Comparison of ENCODE assay signal across 28 cellular contexts in the genomic region with DNA sequence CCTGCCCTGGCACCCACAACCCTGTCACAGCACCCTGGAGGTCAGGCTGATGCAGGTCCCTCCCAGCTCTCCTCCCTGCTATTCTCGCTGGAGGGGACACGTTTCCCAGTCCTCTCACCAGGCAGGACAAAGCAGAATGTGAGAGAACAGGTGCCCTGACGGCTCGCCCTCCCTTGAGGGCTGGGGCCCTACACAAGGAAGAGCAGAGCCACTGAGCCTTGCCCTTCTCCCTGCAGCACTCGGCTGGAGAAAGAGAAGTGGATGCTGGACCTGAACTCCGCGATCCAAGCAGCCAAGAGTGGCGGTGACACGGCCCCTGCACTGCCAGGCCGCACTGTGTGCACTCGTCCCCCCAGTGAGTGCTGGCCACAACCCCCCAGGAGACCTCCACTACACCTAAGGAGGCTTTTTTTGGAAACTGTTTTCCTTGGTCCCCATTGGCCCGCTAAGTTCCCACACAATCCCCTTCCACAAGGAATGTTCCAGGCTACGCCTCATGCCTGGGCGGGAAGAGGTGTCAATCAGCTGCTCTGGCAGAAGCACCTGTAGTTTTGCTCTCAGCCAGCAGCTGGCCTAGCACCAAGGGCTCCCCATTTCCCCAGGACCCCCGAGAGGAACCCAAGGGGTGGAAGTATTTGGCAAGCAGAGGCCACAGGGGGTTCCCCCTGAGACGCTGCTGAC. TPM values are rescaled to one million over a fixed set of nuclear protein-coding genes. Genes with fewer than 3 reads are reported as not detected.
A peak's percentile ranks its signal among the peaks of the same experiment; 100 is the strongest.
DNase-seq lines count a peak whose midpoint lies in the region; ATAC-seq, FAIRE-seq and TF ChIP-seq lines count a peak whose summit lies in the region.
"Had no signal": no experiment of that assay in that cellular context is flagged by ENCODE, and none has a peak within 500 bp of the region (broad histone marks: within the 10 kb centered on the region; RNA-seq: fewer than 3 reads in every experiment).

No MANE protein-coding gene starts in this region.

- H3K36me3 ChIP-seq in BE2C (peaks cover 28% of the 10 kb centered on the region), H1 (ENCODE audit: control insufficient read depth in 2 of 4, insufficient read depth in 4 of 4, low read length in 3 of 4) (peaks cover 5 to 26% (median 15%) of the 10 kb centered on the region in 4 experiments; a peak in 7 of 8 replicates), neural progenitor cell (no peaks in the 10 kb centered on the region)

- H4K20me1 ChIP-seq in H1 (replicated peaks in 1 of 2; ENCODE audit: control insufficient read depth in 1 of 2, insufficient read depth in 2 of 2, low read length in 2 of 2) (peaks cover 7 to 19% of the 10 kb centered on the region in 2 experiments), neural progenitor cell (ENCODE audit: low read depth) (no peaks in the 10 kb centered on the region)

- peak overlapping the region; percentile 61; the same call in 1 of the 2 replicates for H3K27ac Mint-ChIP-seq in HFFc6
- H3K27ac Mint-ChIP-seq in neural progenitor cell = peak overlapping the region; percentile 42
- H3K27ac Mint-ChIP-seq: activated CD4-positive, alpha-beta T cell treated with anti-CD3 and anti-CD28 coated beads for 36 hours; activated T-cell treated with anti-CD3 and anti-CD28 coated beads, Interleukin-2, amount 50 U/mL, for 24 hours had no signal

- CTCF ChIA-PET in H1 (lab: Charles Lee; ENCODE audit: partially characterized antibody) = interaction anchor here (0.6 to 1.4 kb wide), 8 partner anchors 8 to 155 kb away, joined by 3 to 4 read pairs (median 3); no protein-coding TSS in a partner anchor

- H3K23me2 ChIP-seq in H1 (ENCODE audit: low read depth, low read length) = no peaks in the 10 kb centered on the region

- no peak overlapping the region; the same call in 1 of the 2 replicates for H3K4me3 Mint-ChIP-seq in HFFc6
- H3K4me3 Mint-ChIP-seq in neural progenitor cell = no peak overlapping the region
- H3K4me3 Mint-ChIP-seq: activated CD4-positive, alpha-beta T cell treated with anti-CD3 and anti-CD28 coated beads for 36 hours; activated T-cell treated with anti-CD3 and anti-CD28 coated beads, Interleukin-2, amount 50 U/mL, for 24 hours; CD14-positive monocyte had no signal

- no peaks in the 10 kb centered on the region for H3K79me2 ChIP-seq in H1 (ENCODE audit: control insufficient read depth in 1 of 2, insufficient read depth in 2 of 2, low read length in 2 of 2)
- H3K79me2 ChIP-seq in neural progenitor cell (ENCODE audit: low read depth) = no peaks in the 10 kb centered on the region

- no peak overlapping the region for H3K14ac ChIP-seq in H1 (ENCODE audit: insufficient read length)

- H3K4me1 ChIP-seq in BE2C (peaks cover 16% of the 10 kb centered on the region), H1 (replicated peaks in 1 of 4; ENCODE audit: control insufficient read depth in 3 of 4, insufficient read depth in 4 of 4, low read length in 3 of 4) (no peaks in the 10 kb centered on the region; a peak in 1 of 7 replicates), neural progenitor cell (no peaks in the 10 kb centered on the region)
- H3K4me1 ChIP-seq: right lobe of liver had no signal

- H2AFZ ChIP-seq in H1 (ENCODE audit: low read length) = no peak overlapping the region
- H2AFZ ChIP-seq in neural progenitor cell (replicated peaks) = no peak overlapping the region

- H3K27me3 Mint-ChIP-seq in HFFc6 (ENCODE audit: insufficient read depth) = peaks cover 1% of the 10 kb centered on the region
- peaks cover 4% of the 10 kb centered on the region for H3K27me3 Mint-ChIP-seq in neural progenitor cell (ENCODE audit: insufficient read depth, low read depth)
- H3K27me3 Mint-ChIP-seq: activated CD4-positive, alpha-beta T cell treated with anti-CD3 and anti-CD28 coated beads for 36 hours; activated T-cell treated with anti-CD3 and anti-CD28 coated beads, Interleukin-2, amount 50 U/mL, for 24 hours had no signal

- no peak overlapping the region for H2BK120ac ChIP-seq in H1 (replicated peaks; ENCODE audit: low read depth, low read length)

- no peak for TF ChIP-seq EP300 in H1 (IDR thresholded peaks at IDR 0.05; ENCODE audit: borderline replicate concordance in 1 of 2, low read depth in 2 of 2, low read length in 2 of 2)

- no peak overlapping the region for H3K23ac ChIP-seq in H1 (ENCODE audit: insufficient read length)

- H3K79me1 ChIP-seq in H1 (ENCODE audit: low read depth, low read length) = no peaks in the 10 kb centered on the region

- H3K4me1 Mint-ChIP-seq in HFFc6 (ENCODE audit: low read depth) (peaks cover 10% of the 10 kb centered on the region), neural progenitor cell (no peaks in the 10 kb centered on the region)
- H3K4me1 Mint-ChIP-seq: activated CD4-positive, alpha-beta T cell treated with anti-CD3 and anti-CD28 coated beads for 36 hours; CD14-positive monocyte had no signal

- H2BK15ac ChIP-seq in H1 (ENCODE audit: low read length) = no peak overlapping the region

- H4K8ac ChIP-seq in H1 (ENCODE audit: extremely low read depth, insufficient read depth, low read length) = no peak overlapping the region; the same call in 1 of the 2 replicates

- no peak overlapping the region for H4K5ac ChIP-seq in H1 (ENCODE audit: insufficient read length, low read depth, low read length)

- peak; percentile 39 for DNase-seq in BE2C
- DNase-seq in HFFc6 = no peak
- no peak for DNase-seq in H1 (ENCODE audit: low read depth in 1 of 2, low spot score in 2 of 2)
- no peak for DNase-seq in neural progenitor cell (ENCODE audit: low spot score)
- DNase-seq in COR-L47 (lab: John Stamatoyannopoulos, UW) = no peak
- DNase-seq: activated CD4-positive, alpha-beta T cell treated with anti-CD3 and anti-CD28 coated beads for 36 hours; activated CD8-positive, alpha-beta memory T cell treated with anti-CD3 and anti-CD28 coated beads for 24 hours; activated T-cell treated with anti-CD3 and anti-CD28 coated beads, Interleukin-2, amount 50 U/mL, for 24 hours; amygdala; dorsolateral prefrontal cortex; hippocampal formation; islet precursor cell; Karpas-422; mammary epithelial cell; MV-4-11; NCI-H1694; NCI-H69; right lobe of liver; SHP77 treated with DMSO at 0.1 percent for 48 hours; stimulated activated CD4-positive, alpha-beta T cell treated with anti-CD3 and anti-CD28 coated beads, Interleukin-15, amount 100 ng/mL, for 24 hours; stimulated activated CD8-positive, alpha-beta memory T cell treated with anti-CD3 and anti-CD28 coated beads, Interleukin-4, amount 100 ng/mL, for 48 hours; T-helper 1 cell had no signal

- no peak overlapping the region for H3K4me3 ChIP-seq in BE2C (ENCODE audit: low read depth, low read length)
- no peak overlapping the region for H3K4me3 ChIP-seq in H1 (ENCODE audit: extremely low read depth in 1 of 4, insufficient read depth in 2 of 4, low read depth in 3 of 4, low read length in 4 of 4)
- no peak overlapping the region for H3K4me3 ChIP-seq in neural progenitor cell
- H3K4me3 ChIP-seq: dorsolateral prefrontal cortex, right lobe of liver had no signal

- H3K27me3 ChIP-seq in BE2C (no peaks in the 10 kb centered on the region; the same call in 1 of the 2 replicates), H1 (replicated peaks in 1 of 4; ENCODE audit: control insufficient read depth in 3 of 4, extremely low read depth in 1 of 4, insufficient read depth in 3 of 4, low read length in 3 of 4) (no peaks in the 10 kb centered on the region), neural progenitor cell (no peaks in the 10 kb centered on the region)
- H3K27me3 ChIP-seq: dorsolateral prefrontal cortex, right lobe of liver had no signal

- H3K4ac ChIP-seq in H1 (replicated peaks; ENCODE audit: insufficient read length, low read depth, low read length) = no peak overlapping the region

- no peak for TF ChIP-seq CTCF in BE2C (IDR thresholded peaks at IDR 0.05; ENCODE audit: low read depth, low read length)
- TF ChIP-seq CTCF in HFFc6 (IDR thresholded peaks at IDR 0.05) = no peak
- no peak for TF ChIP-seq CTCF in H1 (IDR thresholded peaks at IDR 0.05; ENCODE audit: control extremely low read depth in 1 of 3, insufficient read depth in 1 of 3, low read depth in 1 of 3, low read length in 3 of 3)
- no peak for TF ChIP-seq CTCF in neural progenitor cell (IDR thresholded peaks at IDR 0.05)

- peaks cover 10% of the 10 kb centered on the region; the same call in 1 of the 2 replicates for H3K36me3 Mint-ChIP-seq in HFFc6 (ENCODE audit: low read depth)
- peaks cover 9% of the 10 kb centered on the region for H3K36me3 Mint-ChIP-seq in neural progenitor cell

- WGBS in H1 (ENCODE audit: extremely low coverage in 1 of 2, insufficient coverage in 1 of 2, insufficient read length in 1 of 2, insufficient replicate concordance in 2 of 2, low coverage in 1 of 2, low lambda C conversion rate in 2 of 2, missing lambda C conversion rate in 1 of 2), 2 experiments = 85% methylated on average over 16 of the region's 16 CpGs; no CpG with 5 or more reads in 1 of the 2 experiments

- no peak overlapping the region for H4K91ac ChIP-seq in H1 (replicated peaks; ENCODE audit: insufficient read length, low read length)

- no peak overlapping the region for H3K27ac ChIP-seq in H1 (ENCODE audit: low read depth, low read length)
- H3K27ac ChIP-seq in neural progenitor cell = no peak overlapping the region
- H3K27ac ChIP-seq: epithelial cell of prostate, right lobe of liver had no signal

- H3K9me3 Mint-ChIP-seq in HFFc6 (no peaks in the 10 kb centered on the region), neural progenitor cell (peaks cover 3% of the 10 kb centered on the region)
- H3K9me3 Mint-ChIP-seq: activated T-cell treated with anti-CD3 and anti-CD28 coated beads, Interleukin-2, amount 50 U/mL, for 24 hours; CD14-positive monocyte had no signal

- TF ChIP-seq POLR2A in H1 (IDR thresholded peaks at IDR 0.05; ENCODE audit: control extremely low read depth in 1 of 2, low read depth in 2 of 2, low read length in 2 of 2) = no peak

- H3K56ac ChIP-seq in H1 (replicated peaks; ENCODE audit: insufficient read length, low read depth, low read length) = no peak overlapping the region

- no peaks in the 10 kb centered on the region for H3F3A ChIP-seq in neural progenitor cell (ENCODE audit: low read depth)

- POLR2A ChIA-PET in H1 (lab: Charles Lee; ENCODE audit: partially characterized antibody) = interaction anchor here (0.9 to 9.1 kb wide), 11 partner anchors 8 to 388 kb away, joined by 3 to 104 read pairs (median 4); a partner anchor contains a TSS

- H2BK20ac ChIP-seq in H1 (ENCODE audit: low read length) = no peak overlapping the region

- no peak for FAIRE-seq in H1 (lab: Jason Lieb, UNC)
- FAIRE-seq: HTR-8/SVneo had no signal

- H2BK5ac ChIP-seq in H1 (ENCODE audit: low read depth, low read length) = no peak overlapping the region

- no peak overlapping the region for H2AK5ac ChIP-seq in H1 (ENCODE audit: low read depth, low read length)

- no peak overlapping the region; the same call in 1 of the 2 replicates for H3K18ac ChIP-seq in H1 (ENCODE audit: extremely low read depth, low read length)

- ATAC-seq in GM18517 (IDR thresholded peaks at IDR 0.05; ENCODE audit: unreplicated experiment) (no peak), GM18502 (IDR thresholded peaks at IDR 0.05; ENCODE audit: poor library complexity, unreplicated experiment) (no peak), HG02642 (IDR thresholded peaks at IDR 0.05; ENCODE audit: poor library complexity, unreplicated experiment) (no peak)

- no peaks in the 10 kb centered on the region for H3K9me3 ChIP-seq in BE2C
- H3K9me3 ChIP-seq in H1 (ENCODE audit: insufficient read depth in 2 of 2, low read depth in 1 of 2, low read length in 1 of 2) = no peaks in the 10 kb centered on the region
- no peaks in the 10 kb centered on the region for H3K9me3 ChIP-seq in neural progenitor cell (ENCODE audit: low read depth)
- H3K9me3 ChIP-seq: right lobe of liver had no signal

- H3K4me2 ChIP-seq in H1 (ENCODE audit: insufficient read depth in 1 of 2, low read depth in 2 of 2, low read length in 2 of 2) = no peak overlapping the region
- no peak overlapping the region for H3K4me2 ChIP-seq in neural progenitor cell

- H3K9ac ChIP-seq in H1 (replicated peaks in 1 of 4; ENCODE audit: extremely low read depth in 1 of 4, low read depth in 3 of 4, low read length in 3 of 4) (no peak overlapping the region), neural progenitor cell (no peak overlapping the region)

- H2BK12ac ChIP-seq in H1 (ENCODE audit: low read depth, low read length) = no peak overlapping the region

- no peak; a peak in 1 of 4 replicates for TF ChIP-seq RAD21 in H1 (IDR thresholded peaks at IDR 0.05 in 1 of 2, conservative IDR thresholded peaks at IDR 0.05 in 1 of 2; ENCODE audit: low read depth in 2 of 2, low read length in 2 of 2)

RNA-seq across cellular contexts. Expression of a gene that starts 17.4 kb away (rescaled TPM):
- polyA plus RNA-seq in BE2C (2012; ENCODE audit: insufficient read depth, insufficient read length, low read depth) = 378 TPM
- 100 to 1,000 TPM; 129 to 159 (median 150) TPM for total RNA-seq in HFFc6 (2021; fragmentation: NEBNext Ultra II Directional; extraction: Animal tissue kit (Norgen Biotek cat#: 25700))
- 159 and 162 TPM in 2 replicates for total RNA-seq in H1 (2021; fragmentation: NEBNext Ultra II Directional; extraction: Animal tissue kit (Norgen Biotek cat#: 25700))
- polyA plus RNA-seq in H1 (2011; rRNA removed) = 546 and 743 TPM in 2 replicates
- 422 TPM for polyA plus RNA-seq in H1 (2011; cell fraction: cytosol; rRNA removed)
- polyA plus RNA-seq in H1 (2011; cell fraction: nucleus; rRNA removed) = 1,385 TPM
- polyA plus RNA-seq in H1 (2012, experiment 1 of 2) = 179 to 242 TPM (median 225 TPM) in 4 replicates
- 236 TPM for polyA plus RNA-seq in H1 (2012, experiment 2 of 2)
- 117 TPM for polyA plus RNA-seq in H1 (2013, experiment 1 of 2)
- polyA plus RNA-seq in H1 (2013, experiment 2 of 2) = 108 TPM
- 256 and 338 TPM in 2 replicates for polyA minus RNA-seq in H1 (2011; rRNA and poly(A)+ RNA removed)
- polyA minus RNA-seq in H1 (2011; cell fraction: cytosol; rRNA and poly(A)+ RNA removed) = 108 TPM
- 190 TPM for polyA minus RNA-seq in H1 (2011; cell fraction: nucleus; rRNA and poly(A)+ RNA removed)
- 164 and 378 TPM in 2 replicates for total RNA-seq in neural progenitor cell (ENCODE audit: low replicate concordance)
